Comparison of ENCODE assay signal across 1 cellular context in genomic region chr9:72474676-72475075, GRCh38.
TF ChIP-seq lines count a peak whose summit lies in the region.

No MANE protein-coding gene starts in this region.

TF ChIP-seq in IMR-90, 13 proteins besides CTCF, POLR2A, EP300 and RAD21 (continued from another document):
- 0 out of 2 replicates have a peak, but pooled peaks have one; percentile 1 for TF ChIP-seq FOS (IDR thresholded peaks at IDR 0.05; ENCODE audit: low read depth, low read length)
- 0 out of 2 replicates have a peak, but pooled peaks have one; percentile 4 for TF ChIP-seq RFX5 (IDR thresholded peaks at IDR 0.05; ENCODE audit: low read depth, low read length)
- peak; percentile 39; the same call in 1 of the 2 replicates for TF ChIP-seq MAFK (IDR thresholded peaks at IDR 0.05; ENCODE audit: low read depth, low read length)
TF ChIP-seq in IMR-90: peak in this region for 5.
